9 cellular contexts compared by ENCODE assay signal in genomic region chr2:65366595-65367125, GRCh38.
DNase-seq lines count a peak whose midpoint lies in the region; ATAC-seq, FAIRE-seq and TF ChIP-seq lines count a peak whose summit lies in the region.
"Had no signal": no experiment of that assay in that cellular context is flagged by ENCODE, and none has a peak within 500 bp of the region (broad histone marks: within the 10 kb centered on the region; RNA-seq: fewer than 3 reads in every experiment).

No MANE protein-coding gene starts in this region.

- TF ChIP-seq EP300 in GM12878 (IDR thresholded peaks at IDR 0.05; ENCODE audit: borderline replicate concordance in 1 of 2, control insufficient read depth in 1 of 2, low read depth in 2 of 2, low read length in 2 of 2), result no peak

- TF ChIP-seq CTCF in GM12878 (IDR thresholded peaks at IDR 0.05 in 2 of 3, conservative IDR thresholded peaks at IDR 0.05 in 1 of 3; ENCODE audit: control insufficient read depth in 2 of 3, extremely low read depth in 1 of 3, insufficient read depth in 1 of 3, low read depth in 3 of 3, low read length in 3 of 3), result no peak

- peak; percentile 84 for ATAC-seq in HG02885 (IDR thresholded peaks at IDR 0.05; ENCODE audit: poor library complexity, unreplicated experiment)
- peak; percentile 53 for ATAC-seq in GM12878
- ATAC-seq in memory B cell (ENCODE audit: low read depth), result peak; percentile 15

- H3K27ac Mint-ChIP-seq in activated naive CD4-positive, alpha-beta T cell treated with anti-CD3 and anti-CD28 coated beads for 36 hours, result no peak overlapping the region
- H3K27ac Mint-ChIP-seq in memory B cell, result no peak overlapping the region

- H3K4me3 ChIP-seq in GM12878, result no peak overlapping the region
- H3K4me3 ChIP-seq: cardiac muscle cell had no signal

- peak overlapping the region; percentile 5 for H3K4me2 ChIP-seq in GM12878 (ENCODE audit: control insufficient read depth, insufficient read depth)

- no peaks in the 10 kb centered on the region for H3K36me3 Mint-ChIP-seq in activated naive CD4-positive, alpha-beta T cell treated with anti-CD3 and anti-CD28 coated beads for 36 hours (ENCODE audit: low read depth)
- no peaks in the 10 kb centered on the region for H3K36me3 Mint-ChIP-seq in memory B cell

- no peak for TF ChIP-seq POLR2A in GM12878 (IDR thresholded peaks at IDR 0.05; ENCODE audit: low read depth, low read length)

- POLR2A ChIA-PET in GM12878 (lab: Charles Lee), result interaction anchor here (0.6 to 1.5 kb wide), 4 partner anchors 7 to 66 kb away, joined by 3 to 4 read pairs (median 3); no protein-coding TSS in a partner anchor

- in situ Hi-C loops in GM12878 (cut with MboI), result no loop called here

- H3K9me3 Mint-ChIP-seq in activated naive CD4-positive, alpha-beta T cell treated with anti-CD3 and anti-CD28 coated beads for 36 hours, result no peaks in the 10 kb centered on the region
- no peaks in the 10 kb centered on the region for H3K9me3 Mint-ChIP-seq in memory B cell

- H3K4me1 ChIP-seq in GM12878 (ENCODE audit: control insufficient read depth, insufficient read depth, low read length), result peaks cover 40% of the 10 kb centered on the region

- CTCF ChIA-PET in activated naive CD4-positive, alpha-beta T cell treated with anti-CD3 and anti-CD28 coated beads for 36 hours (lab: Charles Lee), result interaction anchor here (1.1 to 1.6 kb wide), 3 partner anchors 14 to 114 kb away, joined by 4 to 7 read pairs (median 6); no protein-coding TSS in a partner anchor
- CTCF ChIA-PET in GM12878 (lab: Yijun Ruan, JAX), result interaction anchor here (1.0 to 2.5 kb wide), 7 partner anchors 8 to 101 kb away, joined by 3 to 10 read pairs (median 4); no protein-coding TSS in a partner anchor

- peak; percentile 64 for DNase-seq in activated naive CD4-positive, alpha-beta T cell treated with anti-CD3 and anti-CD28 coated beads for 36 hours
- DNase-seq in activated naive CD4-positive, alpha-beta T cell (lab: John Stamatoyannopoulos, UW), result no peak
- DNase-seq in NCI-H510A treated with DMSO at 0.1 percent for 48 hours (lab: John Stamatoyannopoulos, UW) (peak; percentile 86), GM12878 (ENCODE audit: low read depth, low spot score) (peak; percentile 11), memory B cell (ENCODE audit: low spot score in 2 of 2) (no peak), cerebellar cortex (ENCODE audit: low spot score) (no peak), NAMALWA (ENCODE audit: low spot score) (no peak)

- RAD21 ChIA-PET in GM12878 (lab: Charles Lee; ENCODE audit: unreplicated experiment), result interaction anchor here (0.5 to 2.4 kb wide), 9 partner anchors 9 to 203 kb away, joined by 3 to 9 read pairs (median 5); no protein-coding TSS in a partner anchor

- no TSS peak for BruUV-seq in GM12878 (replicated peaks; lab: Mats Ljungman, UMichigan)

- FAIRE-seq in GM12878 (lab: Jason Lieb, UNC), result no peak

- H4K20me1 ChIP-seq in GM12878 (ENCODE audit: control insufficient read depth, insufficient read depth), result no peaks in the 10 kb centered on the region

- TF ChIP-seq RAD21 in GM12878 (IDR thresholded peaks at IDR 0.05; ENCODE audit: insufficient read depth, low read depth, low read length), result no peak

- intact Hi-C loops in activated naive CD4-positive, alpha-beta T cell treated with anti-CD3 and anti-CD28 coated beads for 36 hours (cut with micrococcal nuclease), result loop anchor here (1.0 kb wide), 2 partner anchors 17 to 46 kb away; no protein-coding TSS in a partner anchor
- intact Hi-C loops in GM12878 (cut with micrococcal nuclease; ENCODE audit: unreplicated experiment), result no loop called here

- no peaks in the 10 kb centered on the region; the same call in 1 of the 2 replicates for H3K79me2 ChIP-seq in GM12878 (ENCODE audit: control insufficient read depth, insufficient read depth, low read length)

- no peak overlapping the region for H3K4me3 Mint-ChIP-seq in activated naive CD4-positive, alpha-beta T cell treated with anti-CD3 and anti-CD28 coated beads for 36 hours
- H3K4me3 Mint-ChIP-seq in memory B cell, result no peak overlapping the region

- H2AFZ ChIP-seq in GM12878 (ENCODE audit: control insufficient read depth, low read depth, low read length), result no peak overlapping the region

- no peak overlapping the region for H3K9ac ChIP-seq in GM12878 (ENCODE audit: control insufficient read depth, insufficient read depth, low read length)

- SMC1A ChIA-PET in GM12878 (lab: Charles Lee; ENCODE audit: uncharacterized antibody, unreplicated experiment), result interaction anchor here (1.0 to 10.7 kb wide), 15 partner anchors 7 to 158 kb away, joined by 3 to 142 read pairs (median 4); no protein-coding TSS in a partner anchor

- H3K27me3 ChIP-seq in GM12878 (replicated peaks in 1 of 2; ENCODE audit: control insufficient read depth in 2 of 2, insufficient read depth in 2 of 2, low read length in 1 of 2), result no peaks in the 10 kb centered on the region
- H3K27me3 ChIP-seq: cardiac muscle cell had no signal

- no peaks in the 10 kb centered on the region for H3K36me3 ChIP-seq in GM12878 (ENCODE audit: control insufficient read depth in 2 of 2, insufficient read depth in 2 of 2, low read length in 1 of 2)
- H3K36me3 ChIP-seq: cardiac muscle cell had no signal

- no peaks in the 10 kb centered on the region for H3K27me3 Mint-ChIP-seq in activated naive CD4-positive, alpha-beta T cell treated with anti-CD3 and anti-CD28 coated beads for 36 hours (ENCODE audit: low read depth)
- peaks cover 13% of the 10 kb centered on the region for H3K27me3 Mint-ChIP-seq in memory B cell

- WGBS in GM12878 (ENCODE audit: insufficient coverage, insufficient replicate concordance, low lambda C conversion rate, missing lambda C conversion rate), result 8% methylated on average over 10 of the region's 10 CpGs

- H3K27ac ChIP-seq in GM12878 (ENCODE audit: control insufficient read depth, insufficient read depth), result no peak overlapping the region; the same call in 1 of the 2 replicates
- H3K27ac ChIP-seq: cardiac muscle cell had no signal

- H3K4me1 Mint-ChIP-seq in activated naive CD4-positive, alpha-beta T cell treated with anti-CD3 and anti-CD28 coated beads for 36 hours (ENCODE audit: low read depth), result peaks cover 13% of the 10 kb centered on the region
- peaks cover 7% of the 10 kb centered on the region for H3K4me1 Mint-ChIP-seq in memory B cell

- no peaks in the 10 kb centered on the region for H3K9me3 ChIP-seq in GM12878 (replicated peaks; ENCODE audit: control insufficient read depth, insufficient read depth, low read length)

TF ChIP-seq in GM12878, 131 proteins besides CTCF, POLR2A, EP300 and RAD21 (continues in another document):
- no peak for TF ChIP-seq KAT2A (conservative IDR thresholded peaks at IDR 0.05; ENCODE audit: control insufficient read depth, low read depth, low read length)
- TF ChIP-seq CREM (IDR thresholded peaks at IDR 0.05; ENCODE audit: low read depth), result peak; percentile 61; the same call in 1 of the 2 replicates
- TF ChIP-seq TCF3 (IDR thresholded peaks at IDR 0.05; ENCODE audit: borderline replicate concordance, insufficient read depth, low read depth, low read length), result peak; percentile 46; the same call in 1 of the 2 replicates
- TF ChIP-seq NFIC (IDR thresholded peaks at IDR 0.05; ENCODE audit: low read depth, low read length), result peak; percentile 57; the same call in 1 of the 2 replicates
- no peak for TF ChIP-seq HDGF (IDR thresholded peaks at IDR 0.05)
- no peak for TF ChIP-seq MYB (IDR thresholded peaks at IDR 0.05; ENCODE audit: borderline replicate concordance, low read depth, low read length)
- TF ChIP-seq SMAD5 (IDR thresholded peaks at IDR 0.05; ENCODE audit: low read depth), result no peak
- 0 out of 2 replicates have a peak, but pooled peaks have one; percentile 44 for TF ChIP-seq GABPA (IDR thresholded peaks at IDR 0.05; ENCODE audit: low read depth)
- TF ChIP-seq ETV6 (conservative IDR thresholded peaks at IDR 0.05 in 1 of 2, IDR thresholded peaks at IDR 0.05 in 1 of 2; ENCODE audit: borderline replicate concordance in 1 of 2, low read depth in 1 of 2), result peak in 1 of 2 experiments; percentile 44; a peak in 1 of 4 replicates
- no peak for TF ChIP-seq MTA2 (IDR thresholded peaks at IDR 0.05; ENCODE audit: low read depth)
- 0 out of 2 replicates have a peak, but pooled peaks have one; percentile 44 for TF ChIP-seq ATF2 (IDR thresholded peaks at IDR 0.05; ENCODE audit: low read length)
- TF ChIP-seq JUNB (IDR thresholded peaks at IDR 0.05), result peak; percentile 78
- no peak for TF ChIP-seq NR2C2 (IDR thresholded peaks at IDR 0.05; ENCODE audit: borderline replicate concordance, control insufficient read depth, insufficient read length, low read depth)
- TF ChIP-seq NRF1 (conservative IDR thresholded peaks at IDR 0.05; ENCODE audit: low read depth, low read length), result no peak

Comparison
In these comparisons a context has a peak if more than half of its experiments do, and no peak if none do; other contexts are left out.
1. DNase-seq: peak in activated naive CD4-positive, alpha-beta T cell treated with anti-CD3 and anti-CD28 coated beads for 36 hours (single experiment), NCI-H510A treated with DMSO at 0.1 percent for 48 hours (single experiment) and GM12878 (single experiment); none in activated naive CD4-positive, alpha-beta T cell (0 of 4), memory B cell (0 of 2), cerebellar cortex (single experiment) and NAMALWA (single experiment).
2. ATAC-seq: peak in every context shown above with its lines; median percentile 84 in HG02885; 53 in GM12878; 15 in memory B cell.